2 cellular contexts compared by ENCODE assay signal in genomic region chr6:95233879-95234278, GRCh38.
TF ChIP-seq lines count a peak whose summit lies in the region.

No MANE protein-coding gene starts in this region.

TF ChIP-seq in GM23338, 12 proteins besides CTCF, POLR2A, EP300 and RAD21:
- no peak for TF ChIP-seq REST (IDR thresholded peaks at IDR 0.05; ENCODE audit: unreplicated experiment)
- no peak for TF ChIP-seq JUNB (IDR thresholded peaks at IDR 0.05; ENCODE audit: unreplicated experiment)
- no peak for TF ChIP-seq POLR2AphosphoS5 (IDR thresholded peaks at IDR 0.05; ENCODE audit: low read depth)
- no peak for TF ChIP-seq CREB1 (CRISPR knock-in tag; IDR thresholded peaks at IDR 0.05; ENCODE audit: low read depth)
- TF ChIP-seq NANOG (IDR thresholded peaks at IDR 0.05; ENCODE audit: borderline replicate concordance) = no peak
- no peak for TF ChIP-seq EZH2 (IDR thresholded peaks at IDR 0.05; ENCODE audit: low read depth, unreplicated experiment)
- no peak for TF ChIP-seq EZH2phosphoT487 (IDR thresholded peaks at IDR 0.05; ENCODE audit: unreplicated experiment)
- TF ChIP-seq ZNF462 (CRISPR knock-in tag; IDR thresholded peaks at IDR 0.05) = no peak
- no peak for TF ChIP-seq ZNF114 (CRISPR knock-in tag; IDR thresholded peaks at IDR 0.05)
- no peak for TF ChIP-seq STAT1 (IDR thresholded peaks at IDR 0.05; ENCODE audit: unreplicated experiment)
- TF ChIP-seq ETS1 (IDR thresholded peaks at IDR 0.05) = no peak
- no peak for TF ChIP-seq ZNF331 (CRISPR knock-in tag; IDR thresholded peaks at IDR 0.05; ENCODE audit: low read depth)
TF ChIP-seq in GM23338: peak in this region for 0.

TF ChIP-seq in IMR-90, 13 proteins besides CTCF, POLR2A, EP300 and RAD21 (continued from another document):
- TF ChIP-seq ELK1 (IDR thresholded peaks at IDR 0.05; ENCODE audit: borderline replicate concordance, low read depth, low read length) = no peak
- no peak for TF ChIP-seq USF2 (IDR thresholded peaks at IDR 0.05; ENCODE audit: low read depth, low read length)
- TF ChIP-seq FOS (IDR thresholded peaks at IDR 0.05; ENCODE audit: low read depth, low read length) = no peak
- no peak for TF ChIP-seq NFE2L2 (IDR thresholded peaks at IDR 0.05; ENCODE audit: low read depth, low read length)
